Comparison of ENCODE assay signal across 1 cellular context in the genomic region with DNA sequence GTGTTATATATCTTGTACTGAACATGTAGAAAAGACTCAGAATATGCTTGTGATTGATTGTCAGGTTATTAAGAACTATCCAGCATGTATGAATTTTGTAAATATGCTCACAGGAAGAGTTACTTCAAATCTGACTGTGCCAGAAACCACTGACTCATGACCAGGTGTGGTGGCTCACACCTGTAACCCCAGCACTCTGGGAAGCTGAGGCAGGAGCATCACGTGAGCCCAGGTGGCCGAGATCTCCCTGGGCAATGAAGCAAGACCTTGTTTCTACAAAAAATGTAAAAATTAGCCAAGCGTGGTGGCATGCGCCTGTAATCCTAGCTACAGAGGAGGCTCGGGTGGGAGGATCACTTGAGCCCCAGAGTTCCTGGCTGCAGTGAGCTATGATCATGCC.
TF ChIP-seq lines count a peak whose summit lies in the region.

No MANE protein-coding gene starts in this region.

TF ChIP-seq in GM12878, 131 proteins besides CTCF, POLR2A, EP300 and RAD21 (continued from another document):
- TF ChIP-seq, protein P1, sequence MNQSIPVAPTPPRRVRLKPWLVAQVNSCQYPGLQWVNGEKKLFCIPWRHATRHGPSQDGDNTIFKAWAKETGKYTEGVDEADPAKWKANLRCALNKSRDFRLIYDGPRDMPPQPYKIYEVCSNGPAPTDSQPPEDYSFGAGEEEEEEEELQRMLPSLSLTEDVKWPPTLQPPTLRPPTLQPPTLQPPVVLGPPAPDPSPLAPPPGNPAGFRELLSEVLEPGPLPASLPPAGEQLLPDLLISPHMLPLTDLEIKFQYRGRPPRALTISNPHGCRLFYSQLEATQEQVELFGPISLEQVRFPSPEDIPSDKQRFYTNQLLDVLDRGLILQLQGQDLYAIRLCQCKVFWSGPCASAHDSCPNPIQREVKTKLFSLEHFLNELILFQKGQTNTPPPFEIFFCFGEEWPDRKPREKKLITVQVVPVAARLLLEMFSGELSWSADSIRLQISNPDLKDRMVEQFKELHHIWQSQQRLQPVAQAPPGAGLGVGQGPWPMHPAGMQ (IDR thresholded peaks at IDR 0.05; ENCODE audit: borderline replicate concordance): no peak
- TF ChIP-seq TCF3 (IDR thresholded peaks at IDR 0.05; ENCODE audit: borderline replicate concordance, insufficient read depth, low read depth, low read length): peak; percentile 64; the same call in 1 of the 2 replicates
TF ChIP-seq in GM12878: peak in this region for 11.
